In the genomic region with DNA sequence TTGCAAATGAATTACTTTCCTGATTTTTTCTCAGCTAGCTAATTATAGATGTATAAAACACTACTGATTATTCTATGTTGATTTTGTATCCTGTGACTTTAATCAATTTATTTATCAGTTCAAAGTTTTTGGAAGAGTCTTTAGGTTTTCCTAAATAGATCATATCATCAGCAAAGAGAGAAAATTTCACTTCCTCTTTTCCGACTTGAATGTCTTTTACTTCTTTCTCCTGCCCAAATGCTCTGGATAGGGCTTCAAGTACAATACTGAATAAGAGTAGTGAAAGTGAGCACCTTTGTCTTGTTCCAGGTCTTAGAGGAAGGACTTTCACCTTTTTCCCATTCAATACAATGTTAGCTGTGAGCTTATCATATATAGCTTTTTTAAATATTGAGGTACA, we compare ENCODE assay signal across 33 cellular contexts.
"Had no signal": no experiment of that assay in that cellular context is flagged by ENCODE, and none has a peak within 500 bp of the region (broad histone marks: within the 10 kb centered on the region; RNA-seq: fewer than 3 reads in every experiment).

No MANE protein-coding gene starts in this region.

- H3K27me3 Mint-ChIP-seq: activated CD4-positive, alpha-beta memory T cell treated with anti-CD3 and anti-CD28 coated beads, Interleukin-2, amount 10 ng/mL, durations not matched to agents 7 days and 5 days; activated CD4-positive, alpha-beta T cell treated with anti-CD3 and anti-CD28 coated beads, Interleukin-2, amount 10 ng/mL, durations not matched to agents 7 days and 5 days; activated T-helper 17 cell treated with anti-CD3 and anti-CD28 coated beads, Interleukin-2, amount 50 U/mL, for 72 hours; effector memory CD8-positive, alpha-beta T cell; natural killer cell treated with Interleukin-12 subunit alpha and Interleukin-12 subunit beta and Interleukin-15 and Interleukin-18, amount 100 ng/mL, for 72 hours; stimulated activated memory B cell treated with anti-CD40 and anti-IgM and Interleukin-4, amounts not matched to agents 10 μg/mL and 1 μg/mL and 100 μg/mL, for 72 hours; stimulated activated naive CD8-positive, alpha-beta T cell treated with anti-CD3 and anti-CD28 coated beads, Interleukin-15, amount 100 ng/mL, for 72 hours had no signal

- DNase-seq: activated CD4-positive, alpha-beta memory T cell treated with anti-CD3 and anti-CD28 coated beads, Interleukin-2, amount 10 ng/mL, durations not matched to agents 7 days and 5 days; activated CD4-positive, alpha-beta T cell treated with anti-CD3 and anti-CD28 coated beads for 1 hour; activated CD4-positive, alpha-beta T cell treated with anti-CD3 and anti-CD28 coated beads, Interleukin-2, amount 10 ng/mL, durations not matched to agents 7 days and 5 days; activated gamma-delta T cell treated with Interleukin-2 at 50 U/mL for 16 hours; activated naive CD4-positive, alpha-beta T cell treated with anti-CD3 and anti-CD28 coated beads, Interleukin-2, amount 50 U/mL, for 16 hours; activated T-cell treated with anti-CD3 and anti-CD28 coated beads, Interleukin-2, amount 50 U/mL, for 4 hours; amniotic stem cell; brain microvascular endothelial cell; dorsolateral prefrontal cortex; effector memory CD8-positive, alpha-beta T cell; erythroblast; gastrocnemius medialis; hippocampal formation; left cardiac atrium; left ventricle myocardium superior; mucosa of descending colon; stimulated activated CD4-positive, alpha-beta T cell treated with anti-CD3 and anti-CD28 coated beads, Interleukin-1b, Interleukin-23, amount 100 ng/mL, for 48 hours; stimulated activated CD4-positive, alpha-beta T cell treated with anti-CD3 and anti-CD28 coated beads, Interleukin-4, amount 100 ng/mL, for 4 hours; stimulated activated CD8-positive, alpha-beta memory T cell treated with anti-CD3 and anti-CD28 coated beads, Interleukin-4, amount 100 ng/mL, for 48 hours; stimulated activated naive CD8-positive, alpha-beta T cell treated with anti-CD3 and anti-CD28 coated beads, Interleukin-15, amount 100 ng/mL, for 72 hours; substantia nigra; thyroid gland; upper lobe of left lung had no signal

- H3K4me1 ChIP-seq: gastrocnemius medialis, right atrium auricular region, thyroid gland, upper lobe of left lung, vagina had no signal

- H3K4me1 Mint-ChIP-seq: activated CD4-positive, alpha-beta memory T cell treated with anti-CD3 and anti-CD28 coated beads, Interleukin-2, amount 10 ng/mL, durations not matched to agents 7 days and 5 days; activated CD4-positive, alpha-beta T cell treated with anti-CD3 and anti-CD28 coated beads, Interleukin-2, amount 10 ng/mL, durations not matched to agents 7 days and 5 days; activated T-helper 17 cell treated with anti-CD3 and anti-CD28 coated beads, Interleukin-2, amount 50 U/mL, for 72 hours; stimulated activated memory B cell treated with anti-CD40 and anti-IgM and Interleukin-4, amounts not matched to agents 10 μg/mL and 1 μg/mL and 100 μg/mL, for 72 hours; stimulated activated naive CD8-positive, alpha-beta T cell treated with anti-CD3 and anti-CD28 coated beads, Interleukin-15, amount 100 ng/mL, for 72 hours had no signal

- H3K9me3 ChIP-seq: gastrocnemius medialis, mucosa of descending colon, right atrium auricular region, thyroid gland, upper lobe of left lung, vagina had no signal

- FAIRE-seq: keratinocyte, TTC549 had no signal

- H3K36me3 ChIP-seq: brain microvascular endothelial cell, gastrocnemius medialis, right atrium auricular region, thyroid gland, upper lobe of left lung, vagina had no signal

- H3K4me2 ChIP-seq: smooth muscle cell had no signal

- H3K27ac ChIP-seq: brain microvascular endothelial cell, coronary artery, dorsolateral prefrontal cortex, gastrocnemius medialis, right atrium auricular region, thyroid gland, upper lobe of left lung, vagina had no signal

- ATAC-seq: activated T-cell treated with anti-CD3 and anti-CD28 coated beads, Interleukin-2, amount 50 U/mL, for 4 hours; activated T-helper 17 cell treated with anti-CD3 and anti-CD28 coated beads, Interleukin-2, amount 50 U/mL, for 72 hours; effector memory CD8-positive, alpha-beta T cell; gastrocnemius medialis; left cardiac atrium; left ventricle myocardium superior; mucosa of descending colon; natural killer cell treated with Interleukin-12 subunit alpha and Interleukin-12 subunit beta and Interleukin-15 and Interleukin-18, amount 100 ng/mL, for 72 hours; stimulated activated memory B cell treated with anti-CD40 and anti-IgM and Interleukin-4, amounts not matched to agents 10 μg/mL and 1 μg/mL and 100 μg/mL, for 72 hours; stimulated activated naive CD8-positive, alpha-beta T cell treated with anti-CD3 and anti-CD28 coated beads, Interleukin-15, amount 100 ng/mL, for 72 hours; WTC11 had no signal

- H3K27me3 ChIP-seq: brain microvascular endothelial cell, dorsolateral prefrontal cortex, gastrocnemius medialis, right atrium auricular region, thyroid gland, upper lobe of left lung, vagina had no signal

- H3K9me3 Mint-ChIP-seq: activated CD4-positive, alpha-beta T cell treated with anti-CD3 and anti-CD28 coated beads, Interleukin-2, amount 10 ng/mL, durations not matched to agents 7 days and 5 days; activated T-cell treated with anti-CD3 and anti-CD28 coated beads, Interleukin-2, amount 50 U/mL, for 4 hours; WTC11 had no signal

- H3K36me3 Mint-ChIP-seq: natural killer cell treated with Interleukin-12 subunit alpha and Interleukin-12 subunit beta and Interleukin-15 and Interleukin-18, amount 100 ng/mL, for 72 hours; stimulated activated memory B cell treated with anti-CD40 and anti-IgM and Interleukin-4, amounts not matched to agents 10 μg/mL and 1 μg/mL and 100 μg/mL, for 72 hours; WTC11 had no signal

- H3K27ac Mint-ChIP-seq: activated CD4-positive, alpha-beta memory T cell treated with anti-CD3 and anti-CD28 coated beads, Interleukin-2, amount 10 ng/mL, durations not matched to agents 7 days and 5 days; activated CD4-positive, alpha-beta T cell treated with anti-CD3 and anti-CD28 coated beads, Interleukin-2, amount 10 ng/mL, durations not matched to agents 7 days and 5 days; activated T-helper 17 cell treated with anti-CD3 and anti-CD28 coated beads, Interleukin-2, amount 50 U/mL, for 72 hours; effector memory CD8-positive, alpha-beta T cell; natural killer cell treated with Interleukin-12 subunit alpha and Interleukin-12 subunit beta and Interleukin-15 and Interleukin-18, amount 100 ng/mL, for 72 hours; stimulated activated memory B cell treated with anti-CD40 and anti-IgM and Interleukin-4, amounts not matched to agents 10 μg/mL and 1 μg/mL and 100 μg/mL, for 72 hours; stimulated activated naive CD8-positive, alpha-beta T cell treated with anti-CD3 and anti-CD28 coated beads, Interleukin-15, amount 100 ng/mL, for 72 hours; WTC11 had no signal

- H3K4me3 ChIP-seq: coronary artery, dorsolateral prefrontal cortex, gastrocnemius medialis, mucosa of descending colon, right atrium auricular region, smooth muscle cell, thyroid gland, upper lobe of left lung, vagina had no signal

- H3K4me3 Mint-ChIP-seq: activated CD4-positive, alpha-beta memory T cell treated with anti-CD3 and anti-CD28 coated beads, Interleukin-2, amount 10 ng/mL, durations not matched to agents 7 days and 5 days; activated CD4-positive, alpha-beta T cell treated with anti-CD3 and anti-CD28 coated beads, Interleukin-2, amount 10 ng/mL, durations not matched to agents 7 days and 5 days; activated T-cell treated with anti-CD3 and anti-CD28 coated beads, Interleukin-2, amount 50 U/mL, for 4 hours; activated T-helper 17 cell treated with anti-CD3 and anti-CD28 coated beads, Interleukin-2, amount 50 U/mL, for 72 hours; effector memory CD8-positive, alpha-beta T cell; natural killer cell treated with Interleukin-12 subunit alpha and Interleukin-12 subunit beta and Interleukin-15 and Interleukin-18, amount 100 ng/mL, for 72 hours; stimulated activated memory B cell treated with anti-CD40 and anti-IgM and Interleukin-4, amounts not matched to agents 10 μg/mL and 1 μg/mL and 100 μg/mL, for 72 hours; stimulated activated naive CD8-positive, alpha-beta T cell treated with anti-CD3 and anti-CD28 coated beads, Interleukin-15, amount 100 ng/mL, for 72 hours; WTC11 had no signal
